Comparison of ENCODE assay signal across 16 cellular contexts in genomic region chr16:87074635-87075318, GRCh38.
DNase-seq lines count a peak whose midpoint lies in the region; ATAC-seq and TF ChIP-seq lines count a peak whose summit lies in the region.
"Had no signal": no experiment of that assay in that cellular context is flagged by ENCODE, and none has a peak within 500 bp of the region (broad histone marks: within the 10 kb centered on the region; RNA-seq: fewer than 3 reads in every experiment).

No MANE protein-coding gene starts in this region.

- no peaks in the 10 kb centered on the region for H3K36me3 ChIP-seq in BLaER1
- H3K36me3 ChIP-seq: tibial artery had no signal

- TF ChIP-seq CTCF in coronary artery (IDR thresholded peaks at IDR 0.05): no peak

- H3K27ac Mint-ChIP-seq in activated CD4-positive, alpha-beta T cell treated with anti-CD3 and anti-CD28 coated beads, Interleukin-2, amount 10 ng/mL, durations not matched to agents 24 days and 14 days: no peak overlapping the region
- H3K27ac Mint-ChIP-seq: activated CD8-positive, alpha-beta T cell treated with anti-CD3 and anti-CD28 coated beads for 36 hours; activated naive CD8-positive, alpha-beta T cell treated with anti-CD3 and anti-CD28 coated beads, Interleukin-2, amount 10 ng/mL, durations not matched to agents 7 days and 5 days; T-helper 2 cell treated with Interferon-gamma antibody and Interleukin-4, amounts not matched to agents 5 μg/mL and 100 μg/mL, for 36 hours had no signal

- H3K4me2 ChIP-seq in BLaER1: peak overlapping the region; percentile 81

- peak overlapping the region; percentile 60 for H3K9ac ChIP-seq in BLaER1

- no peaks in the 10 kb centered on the region for H3K27me3 Mint-ChIP-seq in activated CD4-positive, alpha-beta T cell treated with anti-CD3 and anti-CD28 coated beads, Interleukin-2, amount 10 ng/mL, durations not matched to agents 24 days and 14 days
- H3K27me3 Mint-ChIP-seq: activated naive CD8-positive, alpha-beta T cell treated with anti-CD3 and anti-CD28 coated beads, Interleukin-2, amount 10 ng/mL, durations not matched to agents 7 days and 5 days had no signal

- peak; percentile 58 for DNase-seq in coronary artery (ENCODE audit: low spot score)
- DNase-seq in activated CD4-positive, alpha-beta T cell treated with anti-CD3 and anti-CD28 coated beads, Interleukin-2, amount 10 ng/mL, durations not matched to agents 24 days and 14 days: no peak
- DNase-seq: activated CD8-positive, alpha-beta T cell treated with anti-CD3 and anti-CD28 coated beads for 36 hours; activated naive CD8-positive, alpha-beta T cell treated with anti-CD3 and anti-CD28 coated beads, Interleukin-2, amount 10 ng/mL, durations not matched to agents 7 days and 5 days; cortex of kidney; DMS79; NCI-H1105 had no signal

- H3K4me1 Mint-ChIP-seq in activated CD4-positive, alpha-beta T cell treated with anti-CD3 and anti-CD28 coated beads, Interleukin-2, amount 10 ng/mL, durations not matched to agents 24 days and 14 days: no peaks in the 10 kb centered on the region
- H3K4me1 Mint-ChIP-seq: activated naive CD8-positive, alpha-beta T cell treated with anti-CD3 and anti-CD28 coated beads, Interleukin-2, amount 10 ng/mL, durations not matched to agents 7 days and 5 days had no signal

- intact Hi-C loops in activated CD4-positive, alpha-beta T cell treated with anti-CD3 and anti-CD28 coated beads, Interleukin-2, amount 10 ng/mL, durations not matched to agents 24 days and 14 days (cut with micrococcal nuclease): no loop called here

- H3K9me3 Mint-ChIP-seq in activated CD4-positive, alpha-beta T cell treated with anti-CD3 and anti-CD28 coated beads, Interleukin-2, amount 10 ng/mL, durations not matched to agents 24 days and 14 days: peaks cover 5% of the 10 kb centered on the region
- H3K9me3 Mint-ChIP-seq: activated naive CD8-positive, alpha-beta T cell treated with anti-CD3 and anti-CD28 coated beads, Interleukin-2, amount 10 ng/mL, durations not matched to agents 7 days and 5 days had no signal

- H3K27me3 ChIP-seq in BLaER1: no peaks in the 10 kb centered on the region
- H3K27me3 ChIP-seq: tibial artery had no signal

- H3K36me3 Mint-ChIP-seq in activated CD4-positive, alpha-beta T cell treated with anti-CD3 and anti-CD28 coated beads, Interleukin-2, amount 10 ng/mL, durations not matched to agents 24 days and 14 days (ENCODE audit: low read depth): peaks cover 2% of the 10 kb centered on the region
- H3K36me3 Mint-ChIP-seq: activated naive CD8-positive, alpha-beta T cell treated with anti-CD3 and anti-CD28 coated beads, Interleukin-2, amount 10 ng/mL, durations not matched to agents 7 days and 5 days had no signal

- H4K20me1 ChIP-seq in BLaER1: no peaks in the 10 kb centered on the region

- H3K9me3 ChIP-seq in BLaER1: peaks cover 4% of the 10 kb centered on the region; the same call in 1 of the 2 replicates
- H3K9me3 ChIP-seq: tibial artery had no signal

- H3K27ac ChIP-seq in BLaER1: peak overlapping the region; percentile 87
- no peak overlapping the region for H3K27ac ChIP-seq in coronary artery
- H3K27ac ChIP-seq: skin epidermis, tibial artery had no signal

- ATAC-seq in GM19351 (IDR thresholded peaks at IDR 0.05; ENCODE audit: unreplicated experiment) (peak; percentile 90), HG03439 (IDR thresholded peaks at IDR 0.05; ENCODE audit: unreplicated experiment) (peak; percentile 76), HG02973 (IDR thresholded peaks at IDR 0.05; ENCODE audit: unreplicated experiment) (no peak), GM18520 (IDR thresholded peaks at IDR 0.05; ENCODE audit: unreplicated experiment) (no peak), HG02970 (IDR thresholded peaks at IDR 0.05; ENCODE audit: low FRiP score, unreplicated experiment) (no peak)
- ATAC-seq: activated CD8-positive, alpha-beta T cell treated with anti-CD3 and anti-CD28 coated beads for 36 hours had no signal

- H3K4me3 ChIP-seq in BLaER1 (peak overlapping the region; percentile 31; the same call in 1 of the 2 replicates), coronary artery (no peak overlapping the region)
- H3K4me3 ChIP-seq: skin epidermis, tibial artery had no signal

- no peak overlapping the region for H3K4me3 Mint-ChIP-seq in activated CD4-positive, alpha-beta T cell treated with anti-CD3 and anti-CD28 coated beads, Interleukin-2, amount 10 ng/mL, durations not matched to agents 24 days and 14 days
- H3K4me3 Mint-ChIP-seq: activated CD8-positive, alpha-beta T cell treated with anti-CD3 and anti-CD28 coated beads for 36 hours; activated naive CD8-positive, alpha-beta T cell treated with anti-CD3 and anti-CD28 coated beads, Interleukin-2, amount 10 ng/mL, durations not matched to agents 7 days and 5 days; T-helper 2 cell treated with Interferon-gamma antibody and Interleukin-4, amounts not matched to agents 5 μg/mL and 100 μg/mL, for 36 hours had no signal

- peaks cover 32% of the 10 kb centered on the region for H3K4me1 ChIP-seq in BLaER1
- H3K4me1 ChIP-seq: tibial artery had no signal

Comparison
In these comparisons a context has a peak if more than half of its experiments do, and no peak if none do; other contexts are left out.
1. ATAC-seq: peak in GM19351 (single experiment) and HG03439 (single experiment); none in HG02973 (single experiment), GM18520 (single experiment) and HG02970 (single experiment).